8 cellular contexts compared by ENCODE assay signal in genomic region chr13:76903544-76904162, GRCh38. TPM values are rescaled to one million over a fixed set of nuclear protein-coding genes. Genes with fewer than 3 reads are reported as not detected.
DNase-seq lines count a peak whose midpoint lies in the region; ATAC-seq and TF ChIP-seq lines count a peak whose summit lies in the region.

No MANE protein-coding gene starts in this region.

- H3K14ac ChIP-seq in neuronal stem cell (ENCODE audit: low read length): no peak overlapping the region

- no peak overlapping the region for H2BK120ac ChIP-seq in neuronal stem cell (ENCODE audit: low read depth, low read length)

- H4K20me1 ChIP-seq in DOHH2 (ENCODE audit: control insufficient read depth, insufficient read depth, low read depth, low read length): no peaks in the 10 kb centered on the region
- no peaks in the 10 kb centered on the region for H4K20me1 ChIP-seq in fibroblast of lung (ENCODE audit: control insufficient read depth, extremely low read depth, insufficient read depth, low read length)

- TF ChIP-seq CTCF in DOHH2 (IDR thresholded peaks at IDR 0.05; ENCODE audit: low read depth, low read length, poor library complexity, severe bottlenecking) (peak; percentile 91), Peyer's patch (IDR thresholded peaks at IDR 0.05) (peak; percentile 66 to 97 (median 94)), fibroblast of lung (conservative IDR thresholded peaks at IDR 0.05 in 1 of 2, IDR thresholded peaks at IDR 0.05 in 1 of 2; ENCODE audit: low read depth in 1 of 2, low read length in 2 of 2) (peak; percentile 100), tibial nerve (IDR thresholded peaks at IDR 0.05) (peak; percentile 89 to 99 (median 95))

- H3K9ac ChIP-seq in fibroblast of lung (ENCODE audit: insufficient read depth, low read length) (no peak overlapping the region), neuronal stem cell (ENCODE audit: low read depth, low read length, poor library complexity) (no peak overlapping the region)

- H3K36me3 ChIP-seq in DOHH2 (ENCODE audit: control insufficient read depth, low read length) (no peaks in the 10 kb centered on the region), Peyer's patch (no peaks in the 10 kb centered on the region), fibroblast of lung (ENCODE audit: control insufficient read depth, insufficient read depth, low read length) (no peaks in the 10 kb centered on the region), neuronal stem cell (replicated peaks in 1 of 2; ENCODE audit: control insufficient read depth in 2 of 2, insufficient read depth in 2 of 2, low read length in 2 of 2) (no peaks in the 10 kb centered on the region), tibial nerve (no peaks in the 10 kb centered on the region)

- no peak overlapping the region for H2AFZ ChIP-seq in fibroblast of lung (ENCODE audit: low read length)
- no peak overlapping the region for H2AFZ ChIP-seq in neuronal stem cell (ENCODE audit: low read length)

- no peak overlapping the region for H3K27ac ChIP-seq in DOHH2 (ENCODE audit: low read depth, low read length)
- no peak overlapping the region for H3K27ac ChIP-seq in Peyer's patch
- no peak overlapping the region for H3K27ac ChIP-seq in fibroblast of lung (ENCODE audit: insufficient read depth, low read length)
- no peak overlapping the region for H3K27ac ChIP-seq in neuronal stem cell (replicated peaks; ENCODE audit: low read length)
- H3K27ac ChIP-seq in tibial nerve: no peak overlapping the region

- no peak overlapping the region for H2BK12ac ChIP-seq in neuronal stem cell (ENCODE audit: low read length)

- H2BK15ac ChIP-seq in neuronal stem cell (ENCODE audit: low read length): no peak overlapping the region

- peak; percentile 97 for ATAC-seq in GM21619 (IDR thresholded peaks at IDR 0.05; ENCODE audit: unreplicated experiment)

- H2AK5ac ChIP-seq in neuronal stem cell (ENCODE audit: low read depth, low read length): no peak overlapping the region

- H3K4me2 ChIP-seq in DOHH2 (ENCODE audit: low read length) (no peak overlapping the region), fibroblast of lung (ENCODE audit: extremely low read depth, insufficient read depth, low read length) (no peak overlapping the region), neuronal stem cell (ENCODE audit: insufficient read depth, low read length, poor library complexity, severe bottlenecking) (no peak overlapping the region)

- no peaks in the 10 kb centered on the region for H3K79me2 ChIP-seq in DOHH2 (ENCODE audit: control insufficient read depth, low read length)
- no peaks in the 10 kb centered on the region for H3K79me2 ChIP-seq in fibroblast of lung (ENCODE audit: control insufficient read depth, insufficient read depth, low read length)

- TF ChIP-seq POLR2A in Peyer's patch (IDR thresholded peaks at IDR 0.05): no peak
- TF ChIP-seq POLR2A in tibial nerve (IDR thresholded peaks at IDR 0.05): no peak

- H2BK5ac ChIP-seq in neuronal stem cell (ENCODE audit: low read length): no peak overlapping the region

- peak in 1 of 2 donors; percentile 67 for TF ChIP-seq EP300 in tibial nerve (IDR thresholded peaks at IDR 0.05)

- H3K27me3 ChIP-seq in DOHH2 (ENCODE audit: control insufficient read depth, low read length): peaks cover 32% of the 10 kb centered on the region
- H3K27me3 ChIP-seq in Peyer's patch: no peaks in the 10 kb centered on the region
- H3K27me3 ChIP-seq in fibroblast of lung (ENCODE audit: control insufficient read depth, insufficient read depth, low read length): no peaks in the 10 kb centered on the region
- peaks cover 0 to 9% (median 0%) of the 10 kb centered on the region in 3 experiments for H3K27me3 ChIP-seq in neuronal stem cell (ENCODE audit: control insufficient read depth in 3 of 3, insufficient read depth in 3 of 3, low read depth in 1 of 3, low read length in 3 of 3)
- H3K27me3 ChIP-seq in tibial nerve: no peaks in the 10 kb centered on the region

- no peaks in the 10 kb centered on the region for H3F3A ChIP-seq in DOHH2 (ENCODE audit: control insufficient read depth, insufficient read depth)

- H3K9me2 ChIP-seq in DOHH2 (replicated peaks; ENCODE audit: control insufficient read depth, low read length): no peaks in the 10 kb centered on the region

- no peak overlapping the region for H4K91ac ChIP-seq in neuronal stem cell (ENCODE audit: low read depth, low read length, poor library complexity)

- no CpG with 5 or more reads among the region's 3 CpGs for WGBS in neuronal stem cell (ENCODE audit: extremely low coverage in 2 of 2, insufficient read length in 2 of 2, insufficient replicate concordance in 1 of 2), 2 donors
- WGBS in tibial nerve, 2 donors: 26% methylated on average over 3 of the region's 3 CpGs

- H3K4me3 ChIP-seq in DOHH2 (ENCODE audit: low read length): no peak overlapping the region
- no peak overlapping the region for H3K4me3 ChIP-seq in Jurkat, Clone E6-1 (ENCODE audit: low read length)
- H3K4me3 ChIP-seq in Peyer's patch: no peak overlapping the region
- no peak overlapping the region for H3K4me3 ChIP-seq in fibroblast of lung (replicated peaks in 1 of 4; ENCODE audit: control extremely low read depth in 1 of 4, insufficient read depth in 1 of 4, low read depth in 3 of 4, low read length in 4 of 4)
- H3K4me3 ChIP-seq in neuronal stem cell (ENCODE audit: low read length in 2 of 2): no peak overlapping the region
- no peak overlapping the region for H3K4me3 ChIP-seq in tibial nerve

- H3K4me1 ChIP-seq in DOHH2 (ENCODE audit: control insufficient read depth, low read length): no peaks in the 10 kb centered on the region
- no peaks in the 10 kb centered on the region for H3K4me1 ChIP-seq in Peyer's patch
- no peaks in the 10 kb centered on the region for H3K4me1 ChIP-seq in fibroblast of lung (ENCODE audit: control insufficient read depth, extremely low read depth, insufficient read depth, low read length)
- no peaks in the 10 kb centered on the region for H3K4me1 ChIP-seq in neuronal stem cell (ENCODE audit: control insufficient read depth in 2 of 2, insufficient read depth in 1 of 2, low read depth in 1 of 2, low read length in 2 of 2)
- peaks cover 0 to 7% (median 0%) of the 10 kb centered on the region in 4 donors for H3K4me1 ChIP-seq in tibial nerve

- H4K8ac ChIP-seq in neuronal stem cell (ENCODE audit: low read depth, low read length): no peak overlapping the region

- peaks cover 9% of the 10 kb centered on the region; the same call in 1 of the 2 replicates for H3K9me3 ChIP-seq in DOHH2 (ENCODE audit: control insufficient read depth, insufficient read depth, low read length)
- H3K9me3 ChIP-seq in Peyer's patch: no peaks in the 10 kb centered on the region
- H3K9me3 ChIP-seq in fibroblast of lung (ENCODE audit: control insufficient read depth, insufficient read depth, low read depth, low read length): no peaks in the 10 kb centered on the region
- no peaks in the 10 kb centered on the region for H3K9me3 ChIP-seq in neuronal stem cell (replicated peaks in 1 of 2; ENCODE audit: control insufficient read depth in 2 of 2, insufficient read depth in 1 of 2, low read depth in 1 of 2, low read length in 2 of 2)
- peaks cover 0 to 11% (median 0%) of the 10 kb centered on the region in 4 donors for H3K9me3 ChIP-seq in tibial nerve

- H3K23ac ChIP-seq in neuronal stem cell (ENCODE audit: low read depth, low read length, poor library complexity): no peak overlapping the region

- no peak overlapping the region for H3K4ac ChIP-seq in neuronal stem cell (ENCODE audit: low read length)

- DNase-seq in Jurkat, Clone E6-1 (ENCODE audit: low read depth, low spot score): peak; percentile 81
- peak in 2 of 3 donors; percentile 48 to 86 for DNase-seq in Peyer's patch
- peak; percentile 68 to 74 for DNase-seq in activated T-cell treated with anti-CD3 and anti-CD28 coated beads, Interleukin-2, amount 50 U/mL, for 48 hours
- peak; percentile 63 to 85 for DNase-seq in fibroblast of lung (ENCODE audit: low read depth in 2 of 2)
- DNase-seq in neuronal stem cell (ENCODE audit: low spot score): peak; percentile 64
- peak; percentile 50 to 63 for DNase-seq in tibial nerve (ENCODE audit: low spot score in 2 of 2)

- no peaks in the 10 kb centered on the region for H3K79me1 ChIP-seq in neuronal stem cell (ENCODE audit: low read depth, low read length)

- no peak overlapping the region for H3K18ac ChIP-seq in neuronal stem cell (ENCODE audit: low read length)

RNA-seq across cellular contexts. Expression of gene KCTD12, which starts 17.4 kb away (rescaled TPM):
- 8.4 TPM for polyA plus RNA-seq in Jurkat, Clone E6-1 (2012; ENCODE audit: insufficient read depth, insufficient read length)
- 10 to 100 TPM; 11.4 to 47.0 (median 21.3) TPM for total RNA-seq in Peyer's patch
- total RNA-seq in fibroblast of lung: 35.3 and 36.5 TPM in 2 replicates
- polyA plus RNA-seq in fibroblast of lung: 9.9 and 48.2 TPM in 2 replicates
- polyA plus RNA-seq in fibroblast of lung (2012): 11.5 and 50.8 TPM in 2 replicates
- 6.5 and 55.8 TPM in 2 replicates for polyA minus RNA-seq in fibroblast of lung (ENCODE audit: low replicate concordance)
- 2.8 TPM for polyA plus RNA-seq in neuronal stem cell (2013, experiment 1 of 2)
- 2.7 TPM for polyA plus RNA-seq in neuronal stem cell (2013, experiment 2 of 2)
- 100 to 1,000 TPM; 126 to 217 (median 159) TPM for total RNA-seq in tibial nerve

RNA-seq across cellular contexts. Expression of gene ACOD1, which starts 44.7 kb away (rescaled TPM):
- not detected for polyA plus RNA-seq in Jurkat, Clone E6-1 (2012; ENCODE audit: insufficient read depth, insufficient read length)
- total RNA-seq in Peyer's patch: not detected
- not detected in 2 replicates for total RNA-seq in fibroblast of lung
- polyA plus RNA-seq in fibroblast of lung: not detected in 2 replicates
- polyA plus RNA-seq in fibroblast of lung (2012): not detected in 2 replicates
- polyA minus RNA-seq in fibroblast of lung (ENCODE audit: low replicate concordance): not detected in 2 replicates
- not detected for polyA plus RNA-seq in neuronal stem cell (2013, experiment 1 of 2)
- not detected for polyA plus RNA-seq in neuronal stem cell (2013, experiment 2 of 2)
- not detected for total RNA-seq in tibial nerve
